Comparison of ENCODE assay signal across 20 cellular contexts in the genomic region with DNA sequence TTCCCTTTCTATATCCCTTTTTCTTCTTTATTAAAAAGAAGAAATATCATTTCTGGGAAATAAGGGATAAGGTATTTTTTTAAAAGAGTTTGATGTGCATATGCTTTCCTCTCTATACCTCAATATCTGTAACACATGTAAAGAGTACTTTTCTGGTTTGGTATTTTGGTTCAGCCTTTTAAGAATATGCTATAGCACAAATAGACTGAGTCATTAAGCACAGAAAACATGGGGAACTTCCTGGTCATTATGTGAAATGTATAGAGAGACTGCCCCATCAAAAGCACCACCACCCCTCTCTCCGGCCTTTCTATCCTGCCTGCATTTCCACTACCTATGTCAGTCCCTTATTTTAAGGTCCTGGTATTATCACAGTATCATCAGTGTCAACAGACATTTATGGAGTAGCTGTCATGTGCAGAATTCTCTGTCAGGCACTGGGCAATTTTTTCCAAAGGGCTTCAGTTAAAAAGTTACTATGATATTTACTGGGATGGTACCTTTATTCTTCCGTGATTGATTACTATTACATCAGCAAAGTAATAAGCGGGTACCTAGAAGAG.
DNase-seq lines count a peak whose midpoint lies in the region; ATAC-seq, FAIRE-seq and TF ChIP-seq lines count a peak whose summit lies in the region.
"Had no signal": no experiment of that assay in that cellular context is flagged by ENCODE, and none has a peak within 500 bp of the region (broad histone marks: within the 10 kb centered on the region; RNA-seq: fewer than 3 reads in every experiment).

No MANE protein-coding gene starts in this region.

- ATAC-seq in T-helper 17 cell (no peak), left colon (peak; percentile 37), gastrocnemius medialis (no peak)
- ATAC-seq: body of pancreas; naive thymus-derived CD4-positive, alpha-beta T cell had no signal

- H3K27me3 Mint-ChIP-seq in T-helper 17 cell, result peaks cover 21% of the 10 kb centered on the region

- H3K4me3 ChIP-seq in gastrocnemius medialis (no peak overlapping the region), SJCRH30 (no peak overlapping the region)
- H3K4me3 ChIP-seq: body of pancreas, GM23338, spleen, upper lobe of left lung had no signal

- TF ChIP-seq POLR2A in GM12892 (IDR thresholded peaks at IDR 0.05; ENCODE audit: low read depth, low read length), result no peak
- TF ChIP-seq POLR2A in gastrocnemius medialis (IDR thresholded peaks at IDR 0.05), result no peak

- H3K4me1 ChIP-seq in gastrocnemius medialis, result peaks cover 40 to 43% of the 10 kb centered on the region in 2 donors
- H3K4me1 ChIP-seq in SJCRH30, result peaks cover 3% of the 10 kb centered on the region

- H3K4me1 Mint-ChIP-seq in T-helper 17 cell, result peaks cover 28% of the 10 kb centered on the region

- H3K9me3 ChIP-seq in T-helper 17 cell (ENCODE audit: control insufficient read depth, low read length, poor library complexity, severe bottlenecking), result no peaks in the 10 kb centered on the region
- no peaks in the 10 kb centered on the region for H3K9me3 ChIP-seq in gastrocnemius medialis
- no peaks in the 10 kb centered on the region for H3K9me3 ChIP-seq in SJCRH30 (replicated peaks)
- H3K9me3 ChIP-seq: body of pancreas, spleen, upper lobe of left lung had no signal

- no peak for TF ChIP-seq CTCF in gastrocnemius medialis (IDR thresholded peaks at IDR 0.05 in 4 of 5, conservative IDR thresholded peaks at IDR 0.05 in 1 of 5)

- no peak overlapping the region for H3K4me3 Mint-ChIP-seq in T-helper 17 cell
- H3K4me3 Mint-ChIP-seq: activated CD4-positive, alpha-beta T cell treated with anti-CD3 and anti-CD28 coated beads, Interleukin-2, amount 10 ng/mL, durations not matched to agents 7 days and 5 days; activated T-cell treated with anti-CD3 and anti-CD28 coated beads, Interleukin-2, amount 50 U/mL, for 24 hours; GM23338; T-helper 2 cell treated with Interferon-gamma antibody and Interleukin-4, amounts not matched to agents 5 μg/mL and 100 μg/mL, for 36 hours had no signal

- no peaks in the 10 kb centered on the region for H3K36me3 Mint-ChIP-seq in T-helper 17 cell (ENCODE audit: low read depth)
- H3K36me3 Mint-ChIP-seq: naive thymus-derived CD4-positive, alpha-beta T cell had no signal

- H3K36me3 ChIP-seq in gastrocnemius medialis (no peaks in the 10 kb centered on the region), SJCRH30 (no peaks in the 10 kb centered on the region)
- H3K36me3 ChIP-seq: spleen, upper lobe of left lung had no signal

- DNase-seq in GM12892 (ENCODE audit: insufficient read length) (no peak), T-helper 17 cell (no peak), left colon (no peak), gastrocnemius medialis (no peak), amniotic stem cell (lab: John Stamatoyannopoulos, UW) (no peak), SJCRH30 (no peak), inferior parietal cortex (ENCODE audit: extremely low spot score) (no peak)
- DNase-seq: activated CD4-positive, alpha-beta T cell treated with anti-CD3 and anti-CD28 coated beads, Interleukin-2, amount 10 ng/mL, durations not matched to agents 7 days and 5 days; activated gamma-delta T cell treated with Interleukin-2 at 50 U/mL for 16 hours; activated T-cell treated with anti-CD3 and anti-CD28 coated beads, Interleukin-2, amount 50 U/mL, for 24 hours; body of pancreas; C1 segment of cervical spinal cord; effector CD4-positive, alpha-beta T cell; spleen; stimulated activated CD4-positive, alpha-beta T cell treated with anti-CD3 and anti-CD28 coated beads, Interleukin-2, amount 100 ng/mL, for 48 hours; upper lobe of left lung had no signal

- H3K27ac ChIP-seq in gastrocnemius medialis (peak overlapping the region; percentile 64 to 82 (median 77)), SJCRH30 (no peak overlapping the region)
- H3K27ac ChIP-seq: HL-60, spleen, upper lobe of left lung had no signal

- peak; percentile 80 for FAIRE-seq in GM12892 (lab: Jason Lieb, UNC)

- peak overlapping the region; percentile 68 for H3K27ac Mint-ChIP-seq in T-helper 17 cell
- H3K27ac Mint-ChIP-seq: activated CD4-positive, alpha-beta T cell treated with anti-CD3 and anti-CD28 coated beads, Interleukin-2, amount 10 ng/mL, durations not matched to agents 7 days and 5 days; GM23338; T-helper 2 cell treated with Interferon-gamma antibody and Interleukin-4, amounts not matched to agents 5 μg/mL and 100 μg/mL, for 36 hours had no signal

- H3K27me3 ChIP-seq in gastrocnemius medialis (no peaks in the 10 kb centered on the region), SJCRH30 (no peaks in the 10 kb centered on the region)
- H3K27me3 ChIP-seq: body of pancreas, spleen, upper lobe of left lung had no signal

- in situ Hi-C loops in gastrocnemius medialis (cut with MboI; ENCODE audit: low sequenced_read_pairs in 4 of 4), result loop anchor here (25.0 kb wide), 2 partner anchors 122 to 522 kb away; partner anchors contain the start of gene MALT1 (in 2 of the 4)

- intact Hi-C loops in left colon (cut with DNase I, micrococcal nuclease) (no loop called here), gastrocnemius medialis (cut with DNase I; ENCODE audit: low total_unique reads) (loop anchor here (5.0 to 10.0 kb wide), 2 partner anchors 97 to 524 kb away; no protein-coding TSS in a partner anchor)
